In the genomic region with DNA sequence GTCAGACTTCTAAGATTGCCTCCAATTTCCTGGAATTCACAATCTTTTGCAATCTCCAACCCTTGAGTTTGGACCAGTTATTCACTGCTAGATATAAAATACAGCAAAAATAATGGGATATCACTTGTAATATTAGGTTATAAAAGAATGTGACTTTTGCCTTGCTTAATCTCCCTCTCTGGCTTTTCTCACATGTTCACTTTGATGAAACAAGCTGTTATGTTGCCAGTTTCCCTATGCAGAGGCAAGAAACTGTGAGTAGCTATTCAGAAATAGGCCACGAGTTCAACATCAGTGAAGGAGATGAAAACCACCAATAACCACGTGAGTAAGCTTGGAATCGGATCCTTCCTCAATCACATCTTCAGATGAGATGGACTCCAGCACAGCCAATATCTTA, we compare ENCODE assay signal across 29 cellular contexts.
"Had no signal": no experiment of that assay in that cellular context is flagged by ENCODE, and none has a peak within 500 bp of the region (broad histone marks: within the 10 kb centered on the region; RNA-seq: fewer than 3 reads in every experiment).

No MANE protein-coding gene starts in this region.

- H3K36me3 ChIP-seq: left lung, lower lobe of right lung, ovary, stomach, thyroid gland, transverse colon, upper lobe of left lung, vagina had no signal

- H3K4me3 ChIP-seq: left lung, lower lobe of right lung, ovary, smooth muscle cell, stomach, testis, thyroid gland, transverse colon, upper lobe of left lung, vagina had no signal

- H3K27me3 ChIP-seq: left lung, ovary, stomach, testis, thyroid gland, transverse colon, upper lobe of left lung, vagina had no signal

- H3K27me3 Mint-ChIP-seq: naive thymus-derived CD4-positive, alpha-beta T cell; natural killer cell treated with Interleukin-12 subunit alpha and Interleukin-12 subunit beta and Interleukin-15 and Interleukin-18, amount 100 ng/mL, for 72 hours; progenitor cell of endocrine pancreas; stimulated activated naive B cell treated with anti-CD40 and anti-IgM and Interleukin-4, amounts not matched to agents 10 μg/mL and 1 μg/mL and 100 μg/mL, for 72 hours had no signal

- H3K4me1 ChIP-seq: left lung, lower lobe of right lung, stomach, testis, thyroid gland, transverse colon, upper lobe of left lung, vagina had no signal

- DNase-seq: hypothalamus; immature natural killer cell; kidney; left colon; left lung; lower lobe of right lung; mammary epithelial cell; mesendoderm; naive thymus-derived CD4-positive, alpha-beta T cell; ovary; retina; right cardiac atrium; stimulated activated CD4-positive, alpha-beta T cell treated with anti-CD3 and anti-CD28 coated beads, Interleukin-1b, Interleukin-23, amount 100 ng/mL, for 48 hours; stimulated activated CD4-positive, alpha-beta T cell treated with anti-CD3 and anti-CD28 coated beads, Interleukin-2, amount 100 ng/mL, for 48 hours; stimulated activated CD4-positive, alpha-beta T cell treated with anti-CD3 and anti-CD28 coated beads, Interleukin-4, amount 100 ng/mL, for 4 hours; stimulated activated CD8-positive, alpha-beta memory T cell treated with anti-CD3 and anti-CD28 coated beads, Interleukin-4, amount 100 ng/mL, for 48 hours; stimulated activated naive B cell treated with anti-CD40 and anti-IgM and Interleukin-4, amounts not matched to agents 10 μg/mL and 1 μg/mL and 100 μg/mL, for 72 hours; stimulated activated naive CD8-positive, alpha-beta T cell treated with anti-CD3 and anti-CD28 coated beads, Interleukin-15, Interleukin-2, amounts not matched to agents 100 U/mL and 50 U/mL, for 24 hours; stomach; testis; thyroid gland; transverse colon; upper lobe of left lung had no signal

- H3K27ac ChIP-seq: left lung, lower lobe of right lung, ovary, stomach, testis, thyroid gland, transverse colon, upper lobe of left lung, vagina had no signal

- H3K9me3 ChIP-seq: testis, thyroid gland had no signal

- H3K4me1 Mint-ChIP-seq: immature natural killer cell; mesothelial cell of epicardium; stimulated activated naive B cell treated with anti-CD40 and anti-IgM and Interleukin-4, amounts not matched to agents 10 μg/mL and 1 μg/mL and 100 μg/mL, for 72 hours had no signal

- H3K4me2 ChIP-seq: smooth muscle cell had no signal

- ATAC-seq: left colon; left lung; lower lobe of right lung; naive thymus-derived CD4-positive, alpha-beta T cell; natural killer cell treated with Interleukin-12 subunit alpha and Interleukin-12 subunit beta and Interleukin-15 and Interleukin-18, amount 100 ng/mL, for 72 hours; right cardiac atrium; stimulated activated naive B cell treated with anti-CD40 and anti-IgM and Interleukin-4, amounts not matched to agents 10 μg/mL and 1 μg/mL and 100 μg/mL, for 72 hours; stimulated activated naive CD8-positive, alpha-beta T cell treated with anti-CD3 and anti-CD28 coated beads, Interleukin-15, Interleukin-2, amounts not matched to agents 100 U/mL and 50 U/mL, for 24 hours had no signal

- H3K4me3 Mint-ChIP-seq: immature natural killer cell; mesothelial cell of epicardium; naive thymus-derived CD4-positive, alpha-beta T cell; natural killer cell treated with Interleukin-12 subunit alpha and Interleukin-12 subunit beta and Interleukin-15 and Interleukin-18, amount 100 ng/mL, for 72 hours; stimulated activated naive B cell treated with anti-CD40 and anti-IgM and Interleukin-4, amounts not matched to agents 10 μg/mL and 1 μg/mL and 100 μg/mL, for 72 hours had no signal

- H3K27ac Mint-ChIP-seq: immature natural killer cell; mesothelial cell of epicardium; naive thymus-derived CD4-positive, alpha-beta T cell; progenitor cell of endocrine pancreas; stimulated activated naive B cell treated with anti-CD40 and anti-IgM and Interleukin-4, amounts not matched to agents 10 μg/mL and 1 μg/mL and 100 μg/mL, for 72 hours had no signal

- FAIRE-seq: islet of Langerhans, kidney had no signal
